ENCODE assay signal across 7 cellular contexts in the genomic region with DNA sequence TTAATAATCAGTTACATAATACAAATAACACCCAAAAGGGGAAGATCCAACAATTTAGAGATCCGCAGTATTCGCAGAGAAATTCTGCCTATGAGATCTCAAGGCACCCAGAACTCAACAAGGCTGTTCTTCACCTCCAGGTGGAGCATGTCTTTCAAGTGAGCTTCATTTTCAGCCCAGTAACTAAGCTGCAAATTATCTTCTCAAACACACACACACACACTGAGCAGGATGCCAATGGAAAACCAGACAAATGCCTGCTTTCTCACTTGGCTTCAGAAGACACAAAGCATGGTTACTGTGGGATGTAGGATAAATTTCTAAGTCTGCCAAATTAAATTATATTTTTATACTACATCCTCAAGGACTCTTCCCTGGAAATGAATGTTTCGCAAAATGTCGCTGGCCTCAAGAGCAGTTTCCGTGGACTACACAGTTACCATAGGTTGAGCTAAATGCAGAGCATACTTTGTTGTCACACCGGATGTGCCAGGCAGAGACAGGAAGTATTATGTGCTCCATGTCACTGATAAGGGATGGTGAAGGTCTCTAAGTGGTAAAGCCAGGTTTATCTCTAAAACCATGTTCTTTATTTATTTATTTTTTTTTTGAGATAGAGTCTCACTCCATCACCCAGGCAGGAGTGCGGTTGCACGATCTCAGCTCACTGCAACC. TPM values are rescaled to one million over a fixed set of nuclear protein-coding genes. Genes with fewer than 3 reads are reported as not detected.
DNase-seq lines count a peak whose midpoint lies in the region; ATAC-seq and TF ChIP-seq lines count a peak whose summit lies in the region.

No MANE protein-coding gene starts in this region.

- DNase-seq in G401 (ENCODE audit: low spot score) (peak; percentile 21), LNCaP clone FGC (ENCODE audit: low read depth) (no peak), kidney tubule cell (ENCODE audit: low spot score) (peak; percentile 17), NCI-H446 treated with DMSO at 0.1 percent for 48 hours (lab: John Stamatoyannopoulos, UW) (no peak), NCI-H1105 treated with DMSO at 0.1 percent for 48 hours (lab: John Stamatoyannopoulos, UW) (no peak), hypothalamus (lab: John Stamatoyannopoulos, UW) (no peak)
- DNase-seq in activated naive CD4-positive, alpha-beta T cell treated with anti-CD3 and anti-CD28 coated beads, Interleukin-2, amount 50 U/mL, for 72 hours (ENCODE audit: low spot score in 2 of 2): no peak

- H3K4me3 ChIP-seq in LNCaP clone FGC (ENCODE audit: low read depth, low read length): no peak overlapping the region

- peak; percentile 27; the same call in 1 of the 2 replicates for TF ChIP-seq CTCF in LNCaP clone FGC (IDR thresholded peaks at IDR 0.05; ENCODE audit: control insufficient read depth, extremely low read depth, insufficient read depth)

- peaks cover 43 to 57% of the 10 kb centered on the region in 2 donors for H3K36me3 Mint-ChIP-seq in activated naive CD4-positive, alpha-beta T cell treated with anti-CD3 and anti-CD28 coated beads, Interleukin-2, amount 50 U/mL, for 72 hours

- in situ Hi-C loops in G401 (cut with HindIII; ENCODE audit: low sequenced_read_pairs): no loop called here

- H3K9me3 Mint-ChIP-seq in activated naive CD4-positive, alpha-beta T cell treated with anti-CD3 and anti-CD28 coated beads, Interleukin-2, amount 50 U/mL, for 72 hours: no peaks in the 10 kb centered on the region

- H3K27ac Mint-ChIP-seq in activated naive CD4-positive, alpha-beta T cell treated with anti-CD3 and anti-CD28 coated beads, Interleukin-2, amount 50 U/mL, for 72 hours: peak overlapping the region; percentile 31 to 72

- ATAC-seq in activated naive CD4-positive, alpha-beta T cell treated with anti-CD3 and anti-CD28 coated beads, Interleukin-2, amount 50 U/mL, for 72 hours: peak; percentile 74 to 81

RNA-seq across cellular contexts. Expression of a gene that starts 30.3 kb away (rescaled TPM):
- total RNA-seq in G401 (2014; rRNA removed; shearing (Covaris generic)): 66.0 and 74.7 TPM in 2 replicates
- 100 to 1,000 TPM; 156 to 199 TPM for total RNA-seq in activated naive CD4-positive, alpha-beta T cell treated with anti-CD3 and anti-CD28 coated beads, Interleukin-2, amount 50 U/mL, for 72 hours

Comparison
In these comparisons a context has a peak if more than half of its experiments do, and no peak if none do; other contexts are left out.
1. DNase-seq: peak in G401 (single experiment) and kidney tubule cell (single experiment); none in LNCaP clone FGC (single experiment), activated naive CD4-positive, alpha-beta T cell treated with anti-CD3 and anti-CD28 coated beads, Interleukin-2, amount 50 U/mL, for 72 hours (0 of 2), NCI-H446 treated with DMSO at 0.1 percent for 48 hours (single experiment), NCI-H1105 treated with DMSO at 0.1 percent for 48 hours (single experiment) and hypothalamus (0 of 51).